9 cellular contexts compared by ENCODE assay signal in the genomic region with DNA sequence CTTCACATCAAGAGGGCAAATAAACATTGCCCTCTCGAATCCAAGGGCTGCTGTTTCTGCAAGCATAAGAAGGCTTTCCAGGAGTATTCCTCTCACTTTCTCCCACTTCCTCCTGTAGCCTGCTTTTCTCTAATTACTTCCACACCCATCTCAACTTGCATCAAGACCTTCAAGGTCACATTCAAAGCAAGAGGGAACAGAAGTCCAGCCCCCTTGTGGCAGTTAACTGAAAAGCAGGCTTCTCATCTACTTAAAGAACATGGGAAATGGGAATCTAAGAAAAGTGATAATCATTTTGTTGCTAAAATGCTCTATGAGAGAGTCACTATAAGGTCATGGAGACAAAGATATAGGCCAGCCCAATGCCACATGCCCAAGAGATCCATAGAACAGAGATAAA.
A peak's percentile ranks its signal among the peaks of the same experiment; 100 is the strongest.
DNase-seq lines count a peak whose midpoint lies in the region; ATAC-seq and TF ChIP-seq lines count a peak whose summit lies in the region.
"Had no signal": no experiment of that assay in that cellular context is flagged by ENCODE, and none has a peak within 500 bp of the region (broad histone marks: within the 10 kb centered on the region; RNA-seq: fewer than 3 reads in every experiment).

No MANE protein-coding gene starts in this region.

- TF ChIP-seq CTCF in GM12872 (IDR thresholded peaks at IDR 0.05; ENCODE audit: insufficient read depth, low read depth, low read length): peak; percentile 60

- peak; percentile 8 for DNase-seq in kidney tubule cell (ENCODE audit: low spot score)
- DNase-seq in cerebellar nuclear complex (lab: John Stamatoyannopoulos, UW): no peak
- DNase-seq in medulla oblongata (ENCODE audit: extremely low spot score): no peak
- no peak for DNase-seq in mesenteric fat pad (ENCODE audit: low spot score)

- ATAC-seq in HG02973 (IDR thresholded peaks at IDR 0.05; ENCODE audit: unreplicated experiment) (peak; percentile 74), SK-N-SH treated with all-trans-retinoic acid at 6 μM for 48 hours (peak; percentile 60; the same call in 1 of the 3 replicates), GM18907 (IDR thresholded peaks at IDR 0.05; ENCODE audit: unreplicated experiment) (no peak)
- ATAC-seq: activated CD4-positive, CD25-positive, alpha-beta regulatory T cell treated with anti-CD3 and anti-CD28 coated beads, Interleukin-2, amount 50 U/mL, for 24 hours had no signal

TF ChIP-seq in SK-N-SH treated with all-trans-retinoic acid at 6 μM for 48 hours, 23 proteins besides CTCF, POLR2A, EP300 and RAD21:
- TF ChIP-seq GLIS3 (CRISPR knock-in tag; IDR thresholded peaks at IDR 0.05) (no peak), ISL1 (CRISPR knock-in tag; IDR thresholded peaks at IDR 0.05) (no peak), TOX (CRISPR knock-in tag; IDR thresholded peaks at IDR 0.05; ENCODE audit: borderline replicate concordance) (no peak), ZNF70 (CRISPR knock-in tag; IDR thresholded peaks at IDR 0.05) (no peak), ZFP30 (CRISPR knock-in tag; IDR thresholded peaks at IDR 0.05) (no peak), OSR1 (CRISPR knock-in tag; IDR thresholded peaks at IDR 0.05) (no peak), ZFP3 (CRISPR knock-in tag; IDR thresholded peaks at IDR 0.05) (no peak), ARNTL (CRISPR knock-in tag; IDR thresholded peaks at IDR 0.05; ENCODE audit: borderline replicate concordance, low read depth) (no peak), ZC3H10 (CRISPR knock-in tag; IDR thresholded peaks at IDR 0.05) (no peak), BACH2 (CRISPR knock-in tag; IDR thresholded peaks at IDR 0.05; ENCODE audit: borderline replicate concordance) (no peak), TCF4 (CRISPR knock-in tag; IDR thresholded peaks at IDR 0.05; ENCODE audit: borderline replicate concordance) (no peak)
- TF ChIP-seq, protein P1, sequence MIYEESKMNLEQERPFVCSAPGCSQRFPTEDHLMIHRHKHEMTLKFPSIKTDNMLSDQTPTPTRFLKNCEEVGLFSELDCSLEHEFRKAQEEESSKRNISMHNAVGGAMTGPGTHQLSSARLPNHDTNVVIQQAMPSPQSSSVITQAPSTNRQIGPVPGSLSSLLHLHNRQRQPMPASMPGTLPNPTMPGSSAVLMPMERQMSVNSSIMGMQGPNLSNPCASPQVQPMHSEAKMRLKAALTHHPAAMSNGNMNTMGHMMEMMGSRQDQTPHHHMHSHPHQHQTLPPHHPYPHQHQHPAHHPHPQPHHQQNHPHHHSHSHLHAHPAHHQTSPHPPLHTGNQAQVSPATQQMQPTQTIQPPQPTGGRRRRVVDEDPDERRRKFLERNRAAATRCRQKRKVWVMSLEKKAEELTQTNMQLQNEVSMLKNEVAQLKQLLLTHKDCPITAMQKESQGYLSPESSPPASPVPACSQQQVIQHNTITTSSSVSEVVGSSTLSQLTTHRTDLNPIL (CRISPR knock-in tag; IDR thresholded peaks at IDR 0.05; ENCODE audit: low read depth): no peak
- TF ChIP-seq, protein P2, sequence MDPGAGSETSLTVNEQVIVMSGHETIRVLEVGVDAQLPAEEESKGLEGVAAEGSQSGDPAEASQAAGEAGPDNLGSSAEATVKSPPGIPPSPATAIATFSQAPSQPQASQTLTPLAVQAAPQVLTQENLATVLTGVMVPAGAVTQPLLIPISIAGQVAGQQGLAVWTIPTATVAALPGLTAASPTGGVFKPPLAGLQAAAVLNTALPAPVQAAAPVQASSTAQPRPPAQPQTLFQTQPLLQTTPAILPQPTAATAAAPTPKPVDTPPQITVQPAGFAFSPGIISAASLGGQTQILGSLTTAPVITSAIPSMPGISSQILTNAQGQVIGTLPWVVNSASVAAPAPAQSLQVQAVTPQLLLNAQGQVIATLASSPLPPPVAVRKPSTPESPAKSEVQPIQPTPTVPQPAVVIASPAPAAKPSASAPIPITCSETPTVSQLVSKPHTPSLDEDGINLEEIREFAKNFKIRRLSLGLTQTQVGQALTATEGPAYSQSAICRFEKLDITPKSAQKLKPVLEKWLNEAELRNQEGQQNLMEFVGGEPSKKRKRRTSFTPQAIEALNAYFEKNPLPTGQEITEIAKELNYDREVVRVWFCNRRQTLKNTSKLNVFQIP (CRISPR knock-in tag; IDR thresholded peaks at IDR 0.05; ENCODE audit: borderline replicate concordance, low read depth): no peak
- TF ChIP-seq, protein P3, sequence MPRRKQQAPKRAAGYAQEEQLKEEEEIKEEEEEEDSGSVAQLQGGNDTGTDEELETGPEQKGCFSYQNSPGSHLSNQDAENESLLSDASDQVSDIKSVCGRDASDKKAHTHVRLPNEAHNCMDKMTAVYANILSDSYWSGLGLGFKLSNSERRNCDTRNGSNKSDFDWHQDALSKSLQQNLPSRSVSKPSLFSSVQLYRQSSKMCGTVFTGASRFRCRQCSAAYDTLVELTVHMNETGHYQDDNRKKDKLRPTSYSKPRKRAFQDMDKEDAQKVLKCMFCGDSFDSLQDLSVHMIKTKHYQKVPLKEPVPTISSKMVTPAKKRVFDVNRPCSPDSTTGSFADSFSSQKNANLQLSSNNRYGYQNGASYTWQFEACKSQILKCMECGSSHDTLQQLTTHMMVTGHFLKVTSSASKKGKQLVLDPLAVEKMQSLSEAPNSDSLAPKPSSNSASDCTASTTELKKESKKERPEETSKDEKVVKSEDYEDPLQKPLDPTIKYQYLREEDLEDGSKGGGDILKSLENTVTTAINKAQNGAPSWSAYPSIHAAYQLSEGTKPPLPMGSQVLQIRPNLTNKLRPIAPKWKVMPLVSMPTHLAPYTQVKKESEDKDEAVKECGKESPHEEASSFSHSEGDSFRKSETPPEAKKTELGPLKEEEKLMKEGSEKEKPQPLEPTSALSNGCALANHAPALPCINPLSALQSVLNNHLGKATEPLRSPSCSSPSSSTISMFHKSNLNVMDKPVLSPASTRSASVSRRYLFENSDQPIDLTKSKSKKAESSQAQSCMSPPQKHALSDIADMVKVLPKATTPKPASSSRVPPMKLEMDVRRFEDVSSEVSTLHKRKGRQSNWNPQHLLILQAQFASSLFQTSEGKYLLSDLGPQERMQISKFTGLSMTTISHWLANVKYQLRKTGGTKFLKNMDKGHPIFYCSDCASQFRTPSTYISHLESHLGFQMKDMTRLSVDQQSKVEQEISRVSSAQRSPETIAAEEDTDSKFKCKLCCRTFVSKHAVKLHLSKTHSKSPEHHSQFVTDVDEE (CRISPR knock-in tag; IDR thresholded peaks at IDR 0.05): no peak
